In the genomic region with DNA sequence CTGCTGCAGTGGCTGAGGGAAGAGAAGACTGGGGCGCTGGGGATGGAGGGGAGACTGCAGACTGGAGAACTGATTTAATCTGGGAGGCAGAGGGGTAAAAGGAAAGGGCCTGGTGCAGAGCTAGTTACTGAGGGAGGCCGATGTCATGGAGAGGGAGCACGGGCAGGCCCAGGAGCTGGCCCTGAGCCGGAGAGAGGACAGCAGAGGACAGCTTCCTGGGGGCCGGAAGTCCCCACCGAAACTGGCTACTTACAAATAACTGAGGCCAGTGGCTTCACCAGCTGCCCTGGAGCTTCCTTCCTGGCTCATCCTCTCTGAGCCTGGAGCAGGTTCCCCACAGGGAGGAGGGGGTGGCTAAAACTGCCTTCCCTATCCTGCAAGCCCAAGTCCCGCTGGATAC, we compare ENCODE assay signal across 22 cellular contexts. TPM values are rescaled to one million over a fixed set of nuclear protein-coding genes. Genes with fewer than 3 reads are reported as not detected.
"Had no signal": no experiment of that assay in that cellular context is flagged by ENCODE, and none has a peak within 500 bp of the region (broad histone marks: within the 10 kb centered on the region; RNA-seq: fewer than 3 reads in every experiment).

No MANE protein-coding gene starts in this region.

- ATAC-seq: esophagus mucosa; psoas muscle; stimulated activated naive CD8-positive, alpha-beta T cell treated with anti-CD3 and anti-CD28 coated beads, Interleukin-15, Interleukin-2, amounts not matched to agents 100 U/mL and 50 U/mL, for 24 hours had no signal

- H3K9me3 Mint-ChIP-seq: nephron, type B pancreatic cell had no signal

- H3K4me1 ChIP-seq: heart left ventricle, left ventricle myocardium inferior, parathyroid adenoma, psoas muscle, right lobe of liver, suprapubic skin, thyroid gland had no signal

- H3K4me3 Mint-ChIP-seq: nephron, type B pancreatic cell had no signal

- H3K27ac Mint-ChIP-seq: type B pancreatic cell had no signal

- H3K4me3 ChIP-seq: dorsolateral prefrontal cortex, heart left ventricle, left ventricle myocardium inferior, lung, psoas muscle, right lobe of liver, suprapubic skin, thyroid gland had no signal

- DNase-seq: cortex of kidney; effector CD8-positive, alpha-beta T cell; hippocampal formation; left ventricle myocardium inferior; mesendoderm; naive B cell; retina; right lobe of liver; stimulated activated CD4-positive, alpha-beta T cell treated with anti-CD3 and anti-CD28 coated beads, Interleukin-2, amount 100 ng/mL, for 24 hours; stimulated activated CD4-positive, alpha-beta T cell treated with anti-CD3 and anti-CD28 coated beads, Interleukin-4, amount 100 ng/mL, for 4 hours; stimulated activated naive CD8-positive, alpha-beta T cell treated with anti-CD3 and anti-CD28 coated beads, Interleukin-15, Interleukin-2, amounts not matched to agents 100 U/mL and 50 U/mL, for 24 hours; thyroid gland had no signal

- H2AFZ ChIP-seq: parathyroid adenoma had no signal

- H3K27me3 Mint-ChIP-seq: naive B cell, type B pancreatic cell had no signal

- H3K27me3 ChIP-seq: dorsolateral prefrontal cortex, right lobe of liver, suprapubic skin, thyroid gland had no signal

- H3K27ac ChIP-seq: dorsolateral prefrontal cortex, heart left ventricle, left ventricle myocardium inferior, parathyroid adenoma, psoas muscle, right lobe of liver, suprapubic skin, thyroid gland had no signal

- H3K9me3 ChIP-seq: heart left ventricle, left ventricle myocardium inferior, psoas muscle, right lobe of liver, suprapubic skin, thyroid gland had no signal

- H3K79me2 ChIP-seq: parathyroid adenoma had no signal

RNA-seq across cellular contexts. Expression of gene NSG1, which starts 26.9 kb away (rescaled TPM):
- total RNA-seq: glomerular endothelial cell had no signal
